Comparison of ENCODE assay signal across 8 cellular contexts in genomic region chr11:12007769-12008737, GRCh38. TPM values are rescaled to one million over a fixed set of nuclear protein-coding genes. Genes with fewer than 3 reads are reported as not detected.
A peak's percentile ranks its signal among the peaks of the same experiment; 100 is the strongest.
DNase-seq lines count a peak whose midpoint lies in the region; ATAC-seq, FAIRE-seq and TF ChIP-seq lines count a peak whose summit lies in the region.

Gene DKK3, minus strand, starts transcription at chr11:12008626. Its CDS starts 44 bp downstream, at chr11:12008582.

- no peaks in the 10 kb centered on the region for H3K9me3 Mint-ChIP-seq in WTC11

- H3K27me3 Mint-ChIP-seq in WTC11 (ENCODE audit: low read depth), result peaks cover 37% of the 10 kb centered on the region

- POLR2A ChIA-PET in WTC11 (lab: Charles Lee), result interaction anchor here (0.7 to 0.9 kb wide), 2 partner anchors 9 to 36 kb away, joined by 3 read pairs; no protein-coding TSS in a partner anchor

- peak; percentile 46 for TF ChIP-seq POLR2A in H54 (IDR thresholded peaks at IDR 0.05; ENCODE audit: low read depth, low read length)

- H3K4me3 Mint-ChIP-seq in WTC11, result peak within 1 kb of the TSS; percentile 92

- H3K36me3 ChIP-seq in neuron (ENCODE audit: insufficient read depth, low read length), result no peaks in the 10 kb centered on the region

- FAIRE-seq in H54 (lab: Jason Lieb, UNC) (no peak), frontal cortex (lab: Jason Lieb, UNC) (no peak)

- H3K9me3 ChIP-seq in neuron (ENCODE audit: low read length), result no peaks in the 10 kb centered on the region

- CTCF ChIA-PET in WTC11 (lab: Charles Lee), result interaction anchor here (0.6 to 3.5 kb wide), 12 partner anchors 9 to 980 kb away, joined by 3 to 36 read pairs (median 4); no protein-coding TSS in a partner anchor

- H3K4me3 ChIP-seq in neuron (ENCODE audit: low read length), result peak within 1 kb of the TSS; percentile 52

- no peak for TF ChIP-seq CTCF in WTC11 (IDR thresholded peaks at IDR 0.05)

- DNase-seq in H54 (ENCODE audit: insufficient read length, low spot score), result no peak
- peak; percentile 48 for DNase-seq in WTC11 (ENCODE audit: low spot score)
- DNase-seq in frontal cortex (ENCODE audit: low spot score in 2 of 2), result peak; percentile 25 to 49
- no peak for DNase-seq in SIG-M5 (lab: John Stamatoyannopoulos, UW)
- DNase-seq in NCI-H2107 treated with DMSO at 0.1 percent for 48 hours (lab: John Stamatoyannopoulos, UW; ENCODE audit: unreplicated experiment), result no peak

- peaks cover 9% of the 10 kb centered on the region for H3K4me1 ChIP-seq in neuron (ENCODE audit: insufficient read depth, low read length)

- H3K36me3 Mint-ChIP-seq in WTC11, result no peaks in the 10 kb centered on the region

- H2AFZ ChIP-seq in neuron (ENCODE audit: low read depth, low read length), result peak within 1 kb of the TSS; percentile 82

- peak; percentile 13 for ATAC-seq in WTC11
- ATAC-seq in HG03432 (IDR thresholded peaks at IDR 0.05; ENCODE audit: unreplicated experiment), result no peak
- ATAC-seq in HG02678 (IDR thresholded peaks at IDR 0.05; ENCODE audit: unreplicated experiment), result no peak

- peak within 1 kb of the TSS; percentile 71 for H3K27ac Mint-ChIP-seq in WTC11

- H3K4me1 Mint-ChIP-seq in WTC11, result peaks cover 19% of the 10 kb centered on the region

- no peaks in the 10 kb centered on the region for H3K27me3 ChIP-seq in neuron (ENCODE audit: insufficient read depth, low read length)

TF ChIP-seq in WTC11, 78 proteins besides CTCF, POLR2A, EP300 and RAD21:
- TF ChIP-seq MYBL2 (CRISPR knock-in tag; IDR thresholded peaks at IDR 0.05), result no peak
- TF ChIP-seq, protein P1, sequence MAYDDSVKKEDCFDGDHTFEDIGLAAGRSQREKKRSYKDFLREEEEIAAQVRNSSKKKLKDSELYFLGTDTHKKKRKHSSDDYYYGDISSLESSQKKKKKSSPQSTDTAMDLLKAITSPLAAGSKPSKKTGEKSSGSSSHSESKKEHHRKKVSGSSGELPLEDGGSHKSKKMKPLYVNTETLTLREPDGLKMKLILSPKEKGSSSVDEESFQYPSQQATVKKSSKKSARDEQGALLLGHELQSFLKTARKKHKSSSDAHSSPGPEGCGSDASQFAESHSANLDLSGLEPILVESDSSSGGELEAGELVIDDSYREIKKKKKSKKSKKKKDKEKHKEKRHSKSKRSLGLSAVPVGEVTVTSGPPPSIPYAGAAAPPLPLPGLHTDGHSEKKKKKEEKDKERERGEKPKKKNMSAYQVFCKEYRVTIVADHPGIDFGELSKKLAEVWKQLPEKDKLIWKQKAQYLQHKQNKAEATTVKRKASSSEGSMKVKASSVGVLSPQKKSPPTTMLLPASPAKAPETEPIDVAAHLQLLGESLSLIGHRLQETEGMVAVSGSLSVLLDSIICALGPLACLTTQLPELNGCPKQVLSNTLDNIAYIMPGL (CRISPR knock-in tag; IDR thresholded peaks at IDR 0.05), result peak; percentile 38; the same call in 1 of the 2 replicates
- no peak for TF ChIP-seq ELF4 (CRISPR knock-in tag; IDR thresholded peaks at IDR 0.05; ENCODE audit: low read depth)
- no peak for TF ChIP-seq HMGA2 (CRISPR knock-in tag; IDR thresholded peaks at IDR 0.05)
- 0 out of 2 replicates have a peak, but pooled peaks have one; percentile 47 for TF ChIP-seq FOXP1 (CRISPR knock-in tag; IDR thresholded peaks at IDR 0.05; ENCODE audit: borderline replicate concordance)
- no peak for TF ChIP-seq ZBTB43 (CRISPR knock-in tag; IDR thresholded peaks at IDR 0.05)
- 0 out of 2 replicates have a peak, but pooled peaks have one; percentile 2 for TF ChIP-seq ZNF121 (CRISPR knock-in tag; IDR thresholded peaks at IDR 0.05)
- TF ChIP-seq ZNF138 (CRISPR knock-in tag; conservative IDR thresholded peaks at IDR 0.05), result no peak
- peak; percentile 35; the same call in 1 of the 2 replicates for TF ChIP-seq ZNF232 (CRISPR knock-in tag; IDR thresholded peaks at IDR 0.05)
- 0 out of 2 replicates have a peak, but pooled peaks have one; percentile 47 for TF ChIP-seq NFE2L1 (CRISPR knock-in tag; IDR thresholded peaks at IDR 0.05)

RNA-seq across cellular contexts. Expression of gene DKK3, which starts in this region (rescaled TPM):
- total RNA-seq in WTC11 (2021) (17.6 to 21.3 TPM (median 20.6 TPM) in 3 replicates), frontal cortex (225 TPM)

Comparison
In these comparisons a context has a peak if more than half of its experiments do, and no peak if none do; other contexts are left out.
1. RNA of gene DKK3 (total RNA-seq): 225 TPM in frontal cortex (single experiment); 17.6 to 21.3 TPM in WTC11; every median in the first group is over 10 times any median in the second.
2. DNase-seq: peak in WTC11 (single experiment) and frontal cortex (2 of 2); none in H54 (single experiment), SIG-M5 (single experiment) and NCI-H2107 treated with DMSO at 0.1 percent for 48 hours (single experiment).